ENCODE assay signal across 7 cellular contexts in genomic region chr14:21039585-21040369, GRCh38. TPM values are rescaled to one million over a fixed set of nuclear protein-coding genes. Genes with fewer than 3 reads are reported as not detected.
A peak's percentile ranks its signal among the peaks of the same experiment; 100 is the strongest.
DNase-seq lines count a peak whose midpoint lies in the region; ATAC-seq and TF ChIP-seq lines count a peak whose summit lies in the region.

No MANE protein-coding gene starts in this region.

- no peaks in the 10 kb centered on the region for H3K9me3 ChIP-seq in SJCRH30 (replicated peaks)
- H3K9me3 ChIP-seq in lung (ENCODE audit: control insufficient read depth in 2 of 2, insufficient read depth in 1 of 2, low read length in 1 of 2) = peaks cover 0 to 2% of the 10 kb centered on the region in 2 donors

- no peak overlapping the region for H3K4me3 Mint-ChIP-seq in effector memory CD8-positive, alpha-beta T cell
- H3K4me3 Mint-ChIP-seq in type B pancreatic cell = peak overlapping the region; percentile 11

- H3K4me3 ChIP-seq in SJCRH30 (peak overlapping the region; percentile 22), lung (no peak overlapping the region)

- peak overlapping the region; percentile 67 for H3K27ac ChIP-seq in SJCRH30
- peak overlapping the region; percentile 68 to 71 for H3K27ac ChIP-seq in lung (ENCODE audit: low read depth in 1 of 2, low read length in 1 of 2)

- no peaks in the 10 kb centered on the region for H3K9me3 Mint-ChIP-seq in effector memory CD8-positive, alpha-beta T cell
- H3K9me3 Mint-ChIP-seq in type B pancreatic cell = no peaks in the 10 kb centered on the region

- H3K27me3 Mint-ChIP-seq in effector memory CD8-positive, alpha-beta T cell = peaks cover 30 to 34% of the 10 kb centered on the region in 2 donors
- peaks cover 7% of the 10 kb centered on the region for H3K27me3 Mint-ChIP-seq in type B pancreatic cell

- H3K36me3 ChIP-seq in SJCRH30 (no peaks in the 10 kb centered on the region), lung (ENCODE audit: control insufficient read depth in 2 of 2, insufficient read depth in 2 of 2, low read length in 2 of 2) (no peaks in the 10 kb centered on the region)

- peak; percentile 61 for DNase-seq in ELR (ENCODE audit: low read depth)
- DNase-seq in SJCRH30 = peak; percentile 80 to 91
- DNase-seq in effector memory CD8-positive, alpha-beta T cell = peak in 2 of 3 experiments; percentile 8 to 13
- no peak for DNase-seq in lung (ENCODE audit: low spot score)
- DNase-seq in type B pancreatic cell (ENCODE audit: extremely low spot score, unreplicated experiment) = no peak
- DNase-seq in activated CD4-positive, CD25-positive, alpha-beta regulatory T cell (lab: John Stamatoyannopoulos, UW) = no peak

- H3K36me3 Mint-ChIP-seq in effector memory CD8-positive, alpha-beta T cell (ENCODE audit: insufficient read depth) = no peaks in the 10 kb centered on the region
- H3K36me3 Mint-ChIP-seq in type B pancreatic cell = no peaks in the 10 kb centered on the region

- no peaks in the 10 kb centered on the region for H3K27me3 ChIP-seq in SJCRH30
- no peaks in the 10 kb centered on the region for H3K27me3 ChIP-seq in lung (ENCODE audit: control insufficient read depth, insufficient read depth)

- peak; percentile 62 for ATAC-seq in effector memory CD8-positive, alpha-beta T cell (replicated peaks)
- no peak for ATAC-seq in lung (ENCODE audit: insufficient read depth, low FRiP score)

- peak; percentile 77 for TF ChIP-seq RAD21 in Ishikawa (IDR thresholded peaks at IDR 0.05; ENCODE audit: low read depth)

- H3K27ac Mint-ChIP-seq in effector memory CD8-positive, alpha-beta T cell = no peak overlapping the region
- H3K27ac Mint-ChIP-seq in type B pancreatic cell = peak overlapping the region; percentile 42

- peaks cover 0 to 8% of the 10 kb centered on the region in 2 donors for H3K4me1 Mint-ChIP-seq in effector memory CD8-positive, alpha-beta T cell (ENCODE audit: low read depth in 2 of 2)
- peaks cover 21% of the 10 kb centered on the region for H3K4me1 Mint-ChIP-seq in type B pancreatic cell (ENCODE audit: unreplicated experiment)

- TF ChIP-seq EP300 in Ishikawa (IDR thresholded peaks at IDR 0.05; ENCODE audit: borderline replicate concordance) = no peak

- TF ChIP-seq CTCF in lung (IDR thresholded peaks at IDR 0.05; ENCODE audit: control extremely low read depth, extremely low read depth) = peak; percentile 45
- TF ChIP-seq CTCF in type B pancreatic cell (conservative IDR thresholded peaks at IDR 0.05) = peak; percentile 77

- H3K4me1 ChIP-seq in SJCRH30 (peaks cover 31% of the 10 kb centered on the region), lung (ENCODE audit: control insufficient read depth in 2 of 2, insufficient read depth in 2 of 2, low read length in 2 of 2) (peaks cover 12 to 26% of the 10 kb centered on the region in 2 donors)

- WGBS in lung, 2 donors = 49 to 61% methylated on average over 8 of the region's 8 CpGs

TF ChIP-seq in Ishikawa, 13 proteins besides CTCF, POLR2A, EP300 and RAD21:
- no peak for TF ChIP-seq FOXM1 (IDR thresholded peaks at IDR 0.05; ENCODE audit: borderline replicate concordance, low read depth)

RNA-seq across cellular contexts. Expression of gene RNASE7, which starts 2.4 kb away (rescaled TPM):
- not detected in 2 replicates for total RNA-seq in SJCRH30 (2014; rRNA removed; shearing (Covaris generic))
- total RNA-seq in lung (not detected), type B pancreatic cell (ENCODE audit: low replicate concordance) (0.55 TPM in 1 of 2 replicates, not detected in the other)
- under 1 TPM; 0.13 to 0.18 TPM for polyA plus RNA-seq in lung

RNA-seq across cellular contexts. Expression of gene RNASE13, which starts 5.2 kb away (rescaled TPM):
- not detected in 2 replicates for total RNA-seq in SJCRH30 (2014; rRNA removed; shearing (Covaris generic))
- not detected for total RNA-seq in lung
- polyA plus RNA-seq in lung = not detected
- not detected in 2 replicates for total RNA-seq in type B pancreatic cell (ENCODE audit: low replicate concordance)

RNA-seq across cellular contexts. Expression of gene TPPP2, which starts 9.8 kb away (rescaled TPM):
- not detected in 2 replicates for total RNA-seq in SJCRH30 (2014; rRNA removed; shearing (Covaris generic))
- under 1 TPM in 1 of 2 donors, not detected in 1; 0.65 TPM for total RNA-seq in lung
- not detected for polyA plus RNA-seq in lung
- not detected in 2 replicates for total RNA-seq in type B pancreatic cell (ENCODE audit: low replicate concordance)

RNA-seq across cellular contexts. Expression of gene NDRG2, which starts 14.9 kb away (rescaled TPM):
- total RNA-seq in SJCRH30 (2014; rRNA removed; shearing (Covaris generic)) = 4.9 and 5.8 TPM in 2 replicates
- 100 to 1,000 TPM in 1 of 2 donors, 10 to 100 TPM in 1; 50.6 to 112 TPM for total RNA-seq in lung
- 10 to 100 TPM; 46.1 to 66.7 TPM for polyA plus RNA-seq in lung
- 150 and 214 TPM in 2 replicates for total RNA-seq in type B pancreatic cell (ENCODE audit: low replicate concordance)

RNA-seq across cellular contexts. Expression of gene RNASE8, which starts 17.8 kb away (rescaled TPM):
- total RNA-seq in SJCRH30 (2014; rRNA removed; shearing (Covaris generic)) = not detected in 2 replicates
- not detected for total RNA-seq in lung
- not detected for polyA plus RNA-seq in lung
- total RNA-seq in type B pancreatic cell (ENCODE audit: low replicate concordance) = not detected in 2 replicates

Comparison
In these comparisons a context has a peak if more than half of its experiments do, and no peak if none do; other contexts are left out.
1. DNase-seq: peak in ELR (single experiment), SJCRH30 (2 of 2) and effector memory CD8-positive, alpha-beta T cell (2 of 3); none in lung (single experiment), type B pancreatic cell (single experiment) and activated CD4-positive, CD25-positive, alpha-beta regulatory T cell (0 of 4).